ENCODE assay signal across 1 cellular context in genomic region chr1:39490596-39491145, GRCh38.
TF ChIP-seq lines count a peak whose summit lies in the region.

No MANE protein-coding gene starts in this region.

TF ChIP-seq in K562, 482 proteins besides CTCF, POLR2A, EP300 and RAD21 (continued from another document):
- TF ChIP-seq, protein P1, sequence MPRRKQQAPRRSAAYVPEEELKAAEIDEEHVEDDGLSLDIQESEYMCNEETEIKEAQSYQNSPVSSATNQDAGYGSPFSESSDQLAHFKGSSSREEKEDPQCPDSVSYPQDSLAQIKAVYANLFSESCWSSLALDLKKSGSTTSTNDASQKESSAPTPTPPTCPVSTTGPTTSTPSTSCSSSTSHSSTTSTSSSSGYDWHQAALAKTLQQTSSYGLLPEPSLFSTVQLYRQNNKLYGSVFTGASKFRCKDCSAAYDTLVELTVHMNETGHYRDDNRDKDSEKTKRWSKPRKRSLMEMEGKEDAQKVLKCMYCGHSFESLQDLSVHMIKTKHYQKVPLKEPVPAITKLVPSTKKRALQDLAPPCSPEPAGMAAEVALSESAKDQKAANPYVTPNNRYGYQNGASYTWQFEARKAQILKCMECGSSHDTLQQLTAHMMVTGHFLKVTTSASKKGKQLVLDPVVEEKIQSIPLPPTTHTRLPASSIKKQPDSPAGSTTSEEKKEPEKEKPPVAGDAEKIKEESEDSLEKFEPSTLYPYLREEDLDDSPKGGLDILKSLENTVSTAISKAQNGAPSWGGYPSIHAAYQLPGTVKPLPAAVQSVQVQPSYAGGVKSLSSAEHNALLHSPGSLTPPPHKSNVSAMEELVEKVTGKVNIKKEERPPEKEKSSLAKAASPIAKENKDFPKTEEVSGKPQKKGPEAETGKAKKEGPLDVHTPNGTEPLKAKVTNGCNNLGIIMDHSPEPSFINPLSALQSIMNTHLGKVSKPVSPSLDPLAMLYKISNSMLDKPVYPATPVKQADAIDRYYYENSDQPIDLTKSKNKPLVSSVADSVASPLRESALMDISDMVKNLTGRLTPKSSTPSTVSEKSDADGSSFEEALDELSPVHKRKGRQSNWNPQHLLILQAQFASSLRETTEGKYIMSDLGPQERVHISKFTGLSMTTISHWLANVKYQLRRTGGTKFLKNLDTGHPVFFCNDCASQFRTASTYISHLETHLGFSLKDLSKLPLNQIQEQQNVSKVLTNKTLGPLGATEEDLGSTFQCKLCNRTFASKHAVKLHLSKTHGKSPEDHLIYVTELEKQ (CRISPR knock-in tag; IDR thresholded peaks at IDR 0.05) = no peak
- TF ChIP-seq HDAC1 (IDR thresholded peaks at IDR 0.05) = no peak
